Comparison of ENCODE assay signal across 6 cellular contexts in genomic region chr16:28014851-28015250, GRCh38. TPM values are rescaled to one million over a fixed set of nuclear protein-coding genes. Genes with fewer than 3 reads are reported as not detected.
"Had no signal": no experiment of that assay in that cellular context is flagged by ENCODE, and none has a peak within 500 bp of the region (broad histone marks: within the 10 kb centered on the region; RNA-seq: fewer than 3 reads in every experiment).

No MANE protein-coding gene starts in this region.

- H3K4me2 ChIP-seq: GM23338 had no signal

- H2AFZ ChIP-seq: GM23338 had no signal

- H3K4me3 ChIP-seq: GM23338, K562 had no signal

- DNase-seq: H9, HCEC 1CT, IMR-90 had no signal

RNA-seq across cellular contexts. Expression of gene GSG1L, which starts 48.7 kb away (rescaled TPM):
- total RNA-seq: HT-29, IMR-90, K562 had no signal
- polyA plus RNA-seq: IMR-90, K562 had no signal
